Comparison of ENCODE assay signal across 1 cellular context in the genomic region with DNA sequence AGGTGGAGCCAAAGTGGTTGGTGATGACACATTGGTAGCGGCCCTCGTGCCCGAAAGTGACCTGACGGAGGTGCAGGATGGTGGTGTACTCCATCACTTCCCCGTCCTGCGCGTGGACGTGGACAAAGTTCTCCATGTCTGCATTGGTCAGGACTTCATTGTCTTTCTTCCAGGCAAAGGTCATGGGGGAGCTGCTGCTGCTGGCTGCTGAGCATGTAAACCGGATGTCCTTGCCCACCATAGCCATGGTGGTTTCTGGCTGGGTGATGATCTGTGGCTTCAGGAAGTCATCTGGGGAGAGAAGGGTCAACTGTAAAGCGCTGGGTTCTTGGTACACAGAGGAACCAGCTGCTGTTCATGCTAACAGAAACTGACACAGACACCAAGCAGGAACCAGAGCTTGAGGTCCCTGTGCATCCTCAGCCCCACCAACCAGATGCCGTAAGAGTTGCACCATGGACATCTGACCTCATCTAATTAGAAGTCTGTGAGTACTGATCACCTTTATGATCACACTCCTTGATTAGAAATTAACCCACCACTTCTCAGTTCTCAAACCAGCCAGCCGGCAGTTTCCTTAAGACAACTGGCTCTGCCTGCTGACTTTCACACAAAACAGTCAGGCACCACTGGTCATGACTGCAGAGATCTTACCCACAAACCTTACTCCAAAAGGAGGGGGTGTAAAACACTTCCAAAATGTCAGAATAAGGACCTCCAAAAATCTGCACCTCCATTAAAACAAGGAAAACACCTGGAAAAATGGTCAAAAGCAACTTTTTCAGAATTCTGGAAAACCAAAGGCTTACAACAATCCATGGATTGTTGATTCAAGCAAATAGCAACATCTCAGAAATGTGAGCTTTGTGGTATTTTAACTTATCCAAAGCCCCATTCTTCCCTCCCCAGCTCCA.
TF ChIP-seq lines count a peak whose summit lies in the region.

No MANE protein-coding gene starts in this region.

TF ChIP-seq in GM12878, 131 proteins besides CTCF, POLR2A, EP300 and RAD21 (continued from another document and continues in another):
- TF ChIP-seq NFYA (IDR thresholded peaks at IDR 0.05; ENCODE audit: borderline replicate concordance, low read depth, low read length) (no peak), NR2C2 (IDR thresholded peaks at IDR 0.05; ENCODE audit: borderline replicate concordance, control insufficient read depth, insufficient read length, low read depth) (no peak), ZSCAN29 (IDR thresholded peaks at IDR 0.05) (no peak), PBX3 (IDR thresholded peaks at IDR 0.05; ENCODE audit: insufficient replicate concordance, low read depth, low read length) (no peak), GABPA (IDR thresholded peaks at IDR 0.05; ENCODE audit: low read depth) (peak; percentile 25; the same call in 1 of the 2 replicates), SRF (IDR thresholded peaks at IDR 0.05; ENCODE audit: low read depth in 2 of 2, low read length in 2 of 2) (no peak), JUND (IDR thresholded peaks at IDR 0.05; ENCODE audit: low read depth, low read length) (no peak), ZNF207 (IDR thresholded peaks at IDR 0.05; ENCODE audit: borderline replicate concordance) (no peak), PML (IDR thresholded peaks at IDR 0.05; ENCODE audit: low read length) (no peak), SUZ12 (IDR thresholded peaks at IDR 0.05; ENCODE audit: unreplicated experiment) (no peak), MYC (IDR thresholded peaks at IDR 0.05; ENCODE audit: insufficient read depth, insufficient read length, insufficient replicate concordance, low read length, severe bottlenecking) (no peak), ZNF24 (IDR thresholded peaks at IDR 0.05) (no peak), RBBP5 (conservative IDR thresholded peaks at IDR 0.05) (no peak), POLR2AphosphoS5 (IDR thresholded peaks at IDR 0.05; ENCODE audit: low read length) (peak; percentile 55; the same call in 1 of the 2 replicates), RFX5 (IDR thresholded peaks at IDR 0.05; ENCODE audit: low read depth, low read length) (no peak), USF1 (IDR thresholded peaks at IDR 0.05; ENCODE audit: borderline replicate concordance, extremely low read length, insufficient read depth, low read depth, low read length) (no peak), EED (IDR thresholded peaks at IDR 0.05; ENCODE audit: low read depth) (no peak; the same call in 1 of the 2 replicates), HDAC6 (IDR thresholded peaks at IDR 0.05; ENCODE audit: unreplicated experiment) (no peak), ATF3 (IDR thresholded peaks at IDR 0.05; ENCODE audit: borderline replicate concordance, extremely low read depth, low read depth, low read length) (no peak), BHLHE40 (IDR thresholded peaks at IDR 0.05; ENCODE audit: borderline replicate concordance in 1 of 2, low read depth in 2 of 2, low read length in 1 of 2) (peak; percentile 23 to 61; a peak in 3 of 4 replicates), ESRRA (IDR thresholded peaks at IDR 0.05; ENCODE audit: low read length) (no peak), RCOR1 (conservative IDR thresholded peaks at IDR 0.05; ENCODE audit: low read depth, low read length) (0 out of 2 replicates have a peak, but pooled peaks have one; percentile 80), MEF2B (IDR thresholded peaks at IDR 0.05; ENCODE audit: partially characterized antibody, poor library complexity, severe bottlenecking) (no peak), ATF2 (IDR thresholded peaks at IDR 0.05; ENCODE audit: low read length) (peak; percentile 15; the same call in 1 of the 2 replicates), TCF3 (IDR thresholded peaks at IDR 0.05; ENCODE audit: borderline replicate concordance, insufficient read depth, low read depth, low read length) (0 out of 2 replicates have a peak, but pooled peaks have one; percentile 33), USF2 (IDR thresholded peaks at IDR 0.05; ENCODE audit: borderline replicate concordance, low read depth, low read length) (no peak; the same call in 1 of the 2 replicates), JUNB (IDR thresholded peaks at IDR 0.05) (no peak), NFIC (IDR thresholded peaks at IDR 0.05; ENCODE audit: low read depth, low read length) (peak; percentile 49), FOXK2 (IDR thresholded peaks at IDR 0.05) (no peak), IRF4 (IDR thresholded peaks at IDR 0.05; ENCODE audit: low read depth, low read length) (no peak), NR2C1 (IDR thresholded peaks at IDR 0.05) (peak; percentile 75), HDAC2 (IDR thresholded peaks at IDR 0.05) (no peak), LARP7 (IDR thresholded peaks at IDR 0.05) (0 out of 2 replicates have a peak, but pooled peaks have one; percentile 72), ZNF592 (IDR thresholded peaks at IDR 0.05) (0 out of 2 replicates have a peak, but pooled peaks have one; percentile 36)
- TF ChIP-seq, protein P1, sequence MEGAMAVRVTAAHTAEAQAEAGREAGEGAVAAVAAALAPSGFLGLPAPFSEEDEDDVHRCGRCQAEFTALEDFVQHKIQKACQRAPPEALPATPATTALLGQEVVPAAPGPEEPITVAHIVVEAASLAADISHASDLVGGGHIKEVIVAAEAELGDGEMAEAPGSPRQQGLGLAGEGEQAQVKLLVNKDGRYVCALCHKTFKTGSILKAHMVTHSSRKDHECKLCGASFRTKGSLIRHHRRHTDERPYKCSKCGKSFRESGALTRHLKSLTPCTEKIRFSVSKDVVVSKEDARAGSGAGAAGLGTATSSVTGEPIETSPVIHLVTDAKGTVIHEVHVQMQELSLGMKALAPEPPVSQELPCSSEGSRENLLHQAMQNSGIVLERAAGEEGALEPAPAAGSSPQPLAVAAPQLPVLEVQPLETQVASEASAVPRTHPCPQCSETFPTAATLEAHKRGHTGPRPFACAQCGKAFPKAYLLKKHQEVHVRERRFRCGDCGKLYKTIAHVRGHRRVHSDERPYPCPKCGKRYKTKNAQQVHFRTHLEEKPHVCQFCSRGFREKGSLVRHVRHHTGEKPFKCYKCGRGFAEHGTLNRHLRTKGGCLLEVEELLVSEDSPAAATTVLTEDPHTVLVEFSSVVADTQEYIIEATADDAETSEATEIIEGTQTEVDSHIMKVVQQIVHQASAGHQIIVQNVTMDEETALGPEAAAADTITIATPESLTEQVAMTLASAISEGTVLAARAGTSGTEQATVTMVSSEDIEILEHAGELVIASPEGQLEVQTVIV (IDR thresholded peaks at IDR 0.05; ENCODE audit: borderline replicate concordance, partially characterized antibody): no peak
- TF ChIP-seq, protein P2, sequence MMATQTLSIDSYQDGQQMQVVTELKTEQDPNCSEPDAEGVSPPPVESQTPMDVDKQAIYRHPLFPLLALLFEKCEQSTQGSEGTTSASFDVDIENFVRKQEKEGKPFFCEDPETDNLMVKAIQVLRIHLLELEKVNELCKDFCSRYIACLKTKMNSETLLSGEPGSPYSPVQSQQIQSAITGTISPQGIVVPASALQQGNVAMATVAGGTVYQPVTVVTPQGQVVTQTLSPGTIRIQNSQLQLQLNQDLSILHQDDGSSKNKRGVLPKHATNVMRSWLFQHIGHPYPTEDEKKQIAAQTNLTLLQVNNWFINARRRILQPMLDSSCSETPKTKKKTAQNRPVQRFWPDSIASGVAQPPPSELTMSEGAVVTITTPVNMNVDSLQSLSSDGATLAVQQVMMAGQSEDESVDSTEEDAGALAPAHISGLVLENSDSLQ (IDR thresholded peaks at IDR 0.05): 0 out of 2 replicates have a peak, but pooled peaks have one; percentile 3
- TF ChIP-seq, protein P3, sequence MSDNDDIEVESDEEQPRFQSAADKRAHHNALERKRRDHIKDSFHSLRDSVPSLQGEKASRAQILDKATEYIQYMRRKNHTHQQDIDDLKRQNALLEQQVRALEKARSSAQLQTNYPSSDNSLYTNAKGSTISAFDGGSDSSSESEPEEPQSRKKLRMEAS (IDR thresholded peaks at IDR 0.05; ENCODE audit: low read depth, low read length): peak; percentile 27; the same call in 1 of the 2 replicates
- TF ChIP-seq, protein P4, sequence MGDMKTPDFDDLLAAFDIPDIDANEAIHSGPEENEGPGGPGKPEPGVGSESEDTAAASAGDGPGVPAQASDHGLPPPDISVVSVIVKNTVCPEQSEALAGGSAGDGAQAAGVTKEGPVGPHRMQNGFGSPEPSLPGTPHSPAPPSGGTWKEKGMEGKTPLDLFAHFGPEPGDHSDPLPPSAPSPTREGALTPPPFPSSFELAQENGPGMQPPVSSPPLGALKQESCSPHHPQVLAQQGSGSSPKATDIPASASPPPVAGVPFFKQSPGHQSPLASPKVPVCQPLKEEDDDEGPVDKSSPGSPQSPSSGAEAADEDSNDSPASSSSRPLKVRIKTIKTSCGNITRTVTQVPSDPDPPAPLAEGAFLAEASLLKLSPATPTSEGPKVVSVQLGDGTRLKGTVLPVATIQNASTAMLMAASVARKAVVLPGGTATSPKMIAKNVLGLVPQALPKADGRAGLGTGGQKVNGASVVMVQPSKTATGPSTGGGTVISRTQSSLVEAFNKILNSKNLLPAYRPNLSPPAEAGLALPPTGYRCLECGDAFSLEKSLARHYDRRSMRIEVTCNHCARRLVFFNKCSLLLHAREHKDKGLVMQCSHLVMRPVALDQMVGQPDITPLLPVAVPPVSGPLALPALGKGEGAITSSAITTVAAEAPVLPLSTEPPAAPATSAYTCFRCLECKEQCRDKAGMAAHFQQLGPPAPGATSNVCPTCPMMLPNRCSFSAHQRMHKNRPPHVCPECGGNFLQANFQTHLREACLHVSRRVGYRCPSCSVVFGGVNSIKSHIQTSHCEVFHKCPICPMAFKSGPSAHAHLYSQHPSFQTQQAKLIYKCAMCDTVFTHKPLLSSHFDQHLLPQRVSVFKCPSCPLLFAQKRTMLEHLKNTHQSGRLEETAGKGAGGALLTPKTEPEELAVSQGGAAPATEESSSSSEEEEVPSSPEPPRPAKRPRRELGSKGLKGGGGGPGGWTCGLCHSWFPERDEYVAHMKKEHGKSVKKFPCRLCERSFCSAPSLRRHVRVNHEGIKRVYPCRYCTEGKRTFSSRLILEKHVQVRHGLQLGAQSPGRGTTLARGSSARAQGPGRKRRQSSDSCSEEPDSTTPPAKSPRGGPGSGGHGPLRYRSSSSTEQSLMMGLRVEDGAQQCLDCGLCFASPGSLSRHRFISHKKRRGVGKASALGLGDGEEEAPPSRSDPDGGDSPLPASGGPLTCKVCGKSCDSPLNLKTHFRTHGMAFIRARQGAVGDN (IDR thresholded peaks at IDR 0.05): peak; percentile 94
